Comparison of ENCODE assay signal across 10 cellular contexts in the genomic region with DNA sequence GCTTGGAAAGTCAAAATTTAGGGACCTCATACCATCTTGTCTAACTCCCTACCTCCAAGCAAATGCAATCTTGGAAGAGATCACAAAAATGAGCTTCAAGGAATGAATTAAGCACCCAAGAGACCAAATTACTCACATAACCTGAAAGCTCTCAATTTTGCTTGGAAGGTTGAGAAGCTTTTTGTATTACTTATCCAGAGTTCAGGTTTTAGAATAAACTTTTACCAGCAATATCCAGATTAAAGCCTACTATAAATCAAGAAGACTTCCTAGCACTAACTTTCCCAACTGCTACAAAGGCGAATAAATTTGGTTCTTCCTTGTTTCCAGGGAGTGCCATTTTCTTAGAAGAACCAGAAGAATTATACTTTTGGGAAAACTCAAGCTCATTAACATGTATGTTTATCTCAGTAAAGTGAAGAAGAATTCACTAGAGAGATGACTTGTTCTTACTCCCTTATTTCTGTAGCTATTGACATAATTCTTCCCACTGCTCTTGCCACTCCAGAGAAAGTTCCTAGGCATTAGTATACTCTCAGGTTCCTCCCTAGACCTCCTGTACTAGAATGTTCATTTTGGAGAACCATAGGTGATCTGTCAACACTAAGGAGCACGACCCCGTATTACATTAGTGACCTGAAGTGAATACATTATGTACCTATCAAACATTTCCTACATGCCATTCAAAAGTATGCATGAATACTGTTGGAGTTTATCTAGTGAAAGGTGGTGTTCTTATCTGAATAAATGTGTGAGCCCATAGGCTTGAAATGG. TPM values are rescaled to one million over a fixed set of nuclear protein-coding genes. Genes with fewer than 3 reads are reported as not detected.
A peak's percentile ranks its signal among the peaks of the same experiment; 100 is the strongest.
DNase-seq lines count a peak whose midpoint lies in the region; ATAC-seq, FAIRE-seq and TF ChIP-seq lines count a peak whose summit lies in the region.
"Had no signal": no experiment of that assay in that cellular context is flagged by ENCODE, and none has a peak within 500 bp of the region (broad histone marks: within the 10 kb centered on the region; RNA-seq: fewer than 3 reads in every experiment).

No MANE protein-coding gene starts in this region.

- H3K4me3 Mint-ChIP-seq in activated CD8-positive, alpha-beta memory T cell treated with anti-CD3 and anti-CD28 coated beads, Interleukin-2, amount 10 ng/mL, durations not matched to agents 7 days and 5 days, result peak overlapping the region; percentile 99
- peak overlapping the region; percentile 99 for H3K4me3 Mint-ChIP-seq in activated naive CD8-positive, alpha-beta T cell

- no peaks in the 10 kb centered on the region for H3K27me3 Mint-ChIP-seq in activated CD8-positive, alpha-beta memory T cell treated with anti-CD3 and anti-CD28 coated beads, Interleukin-2, amount 10 ng/mL, durations not matched to agents 7 days and 5 days
- no peaks in the 10 kb centered on the region for H3K27me3 Mint-ChIP-seq in activated naive CD8-positive, alpha-beta T cell

- H4K20me1 ChIP-seq in keratinocyte (ENCODE audit: control insufficient read depth, extremely low read depth, insufficient read depth, low read length), result peaks cover 34% of the 10 kb centered on the region

- peaks cover 7 to 20% of the 10 kb centered on the region in 2 experiments for H3K36me3 ChIP-seq in keratinocyte (ENCODE audit: control insufficient read depth in 2 of 2, extremely low read depth in 1 of 2, insufficient read depth in 2 of 2, low read length in 2 of 2)
- peaks cover 13% of the 10 kb centered on the region for H3K36me3 ChIP-seq in thymus (ENCODE audit: control insufficient read depth, insufficient read depth)

- no peak overlapping the region for H3K9ac ChIP-seq in keratinocyte (ENCODE audit: control insufficient read depth, extremely low read depth, insufficient read depth, low read length)

- H3K4me2 ChIP-seq in keratinocyte (ENCODE audit: control insufficient read depth, extremely low read depth, insufficient read depth, low read depth, low read length), result peak overlapping the region; percentile 87

- peaks cover 52% of the 10 kb centered on the region for H3K4me1 Mint-ChIP-seq in activated CD8-positive, alpha-beta memory T cell treated with anti-CD3 and anti-CD28 coated beads, Interleukin-2, amount 10 ng/mL, durations not matched to agents 7 days and 5 days
- peaks cover 76% of the 10 kb centered on the region for H3K4me1 Mint-ChIP-seq in activated naive CD8-positive, alpha-beta T cell (ENCODE audit: low read depth)

- peaks cover 52% of the 10 kb centered on the region for H3K36me3 Mint-ChIP-seq in activated CD8-positive, alpha-beta memory T cell treated with anti-CD3 and anti-CD28 coated beads, Interleukin-2, amount 10 ng/mL, durations not matched to agents 7 days and 5 days
- H3K36me3 Mint-ChIP-seq in activated naive CD8-positive, alpha-beta T cell, result peaks cover 11% of the 10 kb centered on the region

- H3K9me3 Mint-ChIP-seq in activated CD8-positive, alpha-beta memory T cell treated with anti-CD3 and anti-CD28 coated beads, Interleukin-2, amount 10 ng/mL, durations not matched to agents 7 days and 5 days (ENCODE audit: low read depth), result no peaks in the 10 kb centered on the region
- no peaks in the 10 kb centered on the region for H3K9me3 Mint-ChIP-seq in activated naive CD8-positive, alpha-beta T cell (ENCODE audit: low read depth)

- H2AFZ ChIP-seq in keratinocyte (ENCODE audit: control insufficient read depth, low read length), result no peak overlapping the region

- CTCF ChIA-PET in activated CD8-positive, alpha-beta memory T cell treated with anti-CD3 and anti-CD28 coated beads, Interleukin-2, amount 10 ng/mL, durations not matched to agents 7 days and 5 days (lab: Charles Lee), result interaction anchor here (0.7 to 1.3 kb wide), 3 partner anchors 88 to 249 kb away, joined by 3 read pairs; no protein-coding TSS in a partner anchor

- TF ChIP-seq CTCF in keratinocyte (optimal IDR thresholded peaks at IDR 0.05 in 1 of 3, IDR thresholded peaks at IDR 0.05 in 1 of 3, conservative IDR thresholded peaks at IDR 0.05 in 1 of 3; ENCODE audit: extremely low read depth in 1 of 3, insufficient read depth in 2 of 3, low read length in 3 of 3), result no peak
- no peak for TF ChIP-seq CTCF in GM10266 (IDR thresholded peaks at IDR 0.05; ENCODE audit: control insufficient read depth, insufficient read depth, low read depth, missing control alignments)

- H3K79me2 ChIP-seq in keratinocyte (ENCODE audit: control insufficient read depth, insufficient read depth, low read length), result peaks cover 81% of the 10 kb centered on the region

- H3K27ac Mint-ChIP-seq in activated CD8-positive, alpha-beta memory T cell treated with anti-CD3 and anti-CD28 coated beads, Interleukin-2, amount 10 ng/mL, durations not matched to agents 7 days and 5 days, result peak overlapping the region; percentile 46
- H3K27ac Mint-ChIP-seq in activated naive CD8-positive, alpha-beta T cell, result peak overlapping the region; percentile 55

- H3K27me3 ChIP-seq in keratinocyte (ENCODE audit: control insufficient read depth, extremely low read depth, insufficient read depth, low read length), result no peaks in the 10 kb centered on the region
- no peaks in the 10 kb centered on the region for H3K27me3 ChIP-seq in thymus (ENCODE audit: control insufficient read depth, insufficient read depth)

- H3K4me3 ChIP-seq in keratinocyte (ENCODE audit: control insufficient read depth in 2 of 3, extremely low read depth in 1 of 3, insufficient read depth in 2 of 3, low read depth in 1 of 3, low read length in 3 of 3) (peak overlapping the region; percentile 42 to 97 (median 95)), thymus (ENCODE audit: low read length) (peak overlapping the region; percentile 31)

- no peak for FAIRE-seq in keratinocyte (lab: Jason Lieb, UNC)

- ATAC-seq in activated CD8-positive, alpha-beta memory T cell treated with anti-CD3 and anti-CD28 coated beads, Interleukin-2, amount 10 ng/mL, durations not matched to agents 7 days and 5 days, result no peak
- ATAC-seq in HG02610 (IDR thresholded peaks at IDR 0.05; ENCODE audit: unreplicated experiment) (no peak), GM21576 (IDR thresholded peaks at IDR 0.05; ENCODE audit: unreplicated experiment) (no peak)

- DNase-seq in activated CD8-positive, alpha-beta memory T cell treated with anti-CD3 and anti-CD28 coated beads, Interleukin-2, amount 10 ng/mL, durations not matched to agents 7 days and 5 days, result no peak
- no peak for DNase-seq in activated CD8-positive, alpha-beta memory T cell treated with anti-CD3 and anti-CD28 coated beads for 24 hours
- no peak for DNase-seq in keratinocyte (ENCODE audit: low read depth, low spot score)
- no peak for DNase-seq in GM10266 (ENCODE audit: extremely low spot score)
- DNase-seq: hippocampal formation had no signal

- H3K27ac ChIP-seq in keratinocyte (ENCODE audit: control insufficient read depth, insufficient read depth, low read length) (peak overlapping the region; percentile 93), thymus (ENCODE audit: low read depth) (no peak overlapping the region)
- H3K27ac ChIP-seq: C4-2B had no signal

- no peaks in the 10 kb centered on the region for H3K9me1 ChIP-seq in keratinocyte (ENCODE audit: control insufficient read depth, extremely low read depth, insufficient read depth, low read length)

- dilution Hi-C loops in keratinocyte (cut with MboI; ENCODE audit: extremely low pct_ligation_motif_present, low sequenced_read_pairs), result no loop called here

- WGBS in thymus, result 64% methylated on average over 3 of the region's 3 CpGs

- H3K4me1 ChIP-seq in keratinocyte (ENCODE audit: control insufficient read depth, extremely low read depth, insufficient read depth, low read length), result peaks cover 28% of the 10 kb centered on the region
- peaks cover 24% of the 10 kb centered on the region for H3K4me1 ChIP-seq in thymus (ENCODE audit: control insufficient read depth, insufficient read depth, low read length)

- H3K9me3 ChIP-seq in keratinocyte (ENCODE audit: control insufficient read depth, low read depth, low read length), result no peaks in the 10 kb centered on the region
- no peaks in the 10 kb centered on the region for H3K9me3 ChIP-seq in thymus (ENCODE audit: control insufficient read depth)

RNA-seq across cellular contexts. Expression of gene CALM2, which starts 3.2 kb away (rescaled TPM):
- total RNA-seq in activated CD8-positive, alpha-beta memory T cell treated with anti-CD3 and anti-CD28 coated beads, Interleukin-2, amount 10 ng/mL, durations not matched to agents 7 days and 5 days, result 100 to 1,000 TPM; 389 to 451 TPM
- polyA plus RNA-seq in keratinocyte (363 to 762 TPM (median 668 TPM) in 3 replicates), thymus (602 TPM)
- polyA plus RNA-seq in keratinocyte (2011; ENCODE audit: low read depth), result 1,423 TPM
- 571 and 866 TPM in 2 replicates for polyA plus RNA-seq in keratinocyte (2011; cell fraction: cytosol; rRNA removed)
- polyA plus RNA-seq in keratinocyte (2011; cell fraction: nucleus; rRNA removed), result 235 and 430 TPM in 2 replicates
- polyA plus RNA-seq in keratinocyte (2012; ENCODE audit: low replicate concordance), result 468 and 705 TPM in 2 replicates
- polyA minus RNA-seq in keratinocyte, result 31.4 to 266 TPM (median 101 TPM) in 3 replicates
- polyA minus RNA-seq in keratinocyte (2011; cell fraction: cytosol; rRNA and poly(A)+ RNA removed), result 158 TPM
- polyA minus RNA-seq in keratinocyte (2011; cell fraction: nucleus; rRNA and poly(A)+ RNA removed), result 48.5 and 107 TPM in 2 replicates

RNA-seq across cellular contexts. Expression of gene STPG4, which starts 18.0 kb away (rescaled TPM):
- under 1 TPM; 0.20 to 0.40 TPM for total RNA-seq in activated CD8-positive, alpha-beta memory T cell treated with anti-CD3 and anti-CD28 coated beads, Interleukin-2, amount 10 ng/mL, durations not matched to agents 7 days and 5 days
- 0.26 TPM in 1 of 3 replicates, not detected in the others for polyA plus RNA-seq in keratinocyte
- not detected for polyA plus RNA-seq in keratinocyte (2011; ENCODE audit: low read depth)
- polyA plus RNA-seq in keratinocyte (2011; cell fraction: cytosol; rRNA removed), result not detected in 2 replicates
- 0.24 and 0.27 TPM in 2 replicates for polyA plus RNA-seq in keratinocyte (2011; cell fraction: nucleus; rRNA removed)
- polyA plus RNA-seq in keratinocyte (2012; ENCODE audit: low replicate concordance), result 0.28 TPM in 1 of 2 replicates, not detected in the other
- 0.46 TPM in 1 of 3 replicates, not detected in the others for polyA minus RNA-seq in keratinocyte
- not detected for polyA minus RNA-seq in keratinocyte (2011; cell fraction: cytosol; rRNA and poly(A)+ RNA removed)
- polyA minus RNA-seq in keratinocyte (2011; cell fraction: nucleus; rRNA and poly(A)+ RNA removed), result 0.39 TPM in 1 of 2 replicates, not detected in the other
- polyA plus RNA-seq in thymus, result 0.05 TPM
